25 cellular contexts compared by ENCODE assay signal in genomic region chr4:99435154-99435553, GRCh38. TPM values are rescaled to one million over a fixed set of nuclear protein-coding genes. Genes with fewer than 3 reads are reported as not detected.
"Had no signal": no experiment of that assay in that cellular context is flagged by ENCODE, and none has a peak within 500 bp of the region (broad histone marks: within the 10 kb centered on the region; RNA-seq: fewer than 3 reads in every experiment).

Gene ADH7, minus strand, starts transcription at chr4:99435342. Its CDS starts 109 bp downstream, at chr4:99435233.

- H3K27ac ChIP-seq: SJCRH30 had no signal

- H3K9me3 ChIP-seq: SJCRH30, SK-N-SH had no signal

- ATAC-seq: activated CD8-positive, alpha-beta T cell treated with anti-CD3 and anti-CD28 coated beads for 36 hours; K562; Panc1 had no signal

- H3K36me3 ChIP-seq: SJCRH30 had no signal

- DNase-seq: activated CD4-positive, alpha-beta T cell treated with anti-CD3 and anti-CD28 coated beads, Interleukin-2, amount 10 ng/mL, durations not matched to agents 24 days and 14 days; activated CD4-positive, alpha-beta T cell treated with anti-CD3 and anti-CD28 coated beads, Interleukin-2, amount 50 U/mL, for 4 hours; activated CD8-positive, alpha-beta T cell treated with anti-CD3 and anti-CD28 coated beads for 36 hours; activated gamma-delta T cell; activated naive CD4-positive, alpha-beta T cell treated with Interleukin-2 at 50 U/mL for 16 hours; activated naive CD8-positive, alpha-beta T cell treated with anti-CD3 and anti-CD28 coated beads, Interleukin-2, amount 10 ng/mL, durations not matched to agents 7 days and 5 days; activated T-cell treated with anti-CD3 and anti-CD28 coated beads, Interleukin-2, amount 50 U/mL, for 24 hours; anterior cingulate cortex; central memory CD4-positive, alpha-beta T cell; NCI-H1105; NCI-H1417 treated with DMSO at 0.1 percent for 48 hours; NCI-H187 treated with DMSO at 0.1 percent for 48 hours; NCI-H2081; NCI-H345; NCI-H524 treated with DMSO at 0.1 percent for 48 hours; SHP77; SJCRH30; SK-N-SH had no signal

- H3K27me3 ChIP-seq: SJCRH30 had no signal

- H3K4me3 ChIP-seq: K562, SJCRH30 had no signal

- H3K4me1 ChIP-seq: SJCRH30 had no signal

RNA-seq across cellular contexts. Expression of gene ADH7, which starts in this region (rescaled TPM):
- total RNA-seq: activated CD4-positive, alpha-beta T cell treated with anti-CD3 and anti-CD28 coated beads, Interleukin-2, amount 10 ng/mL, durations not matched to agents 24 days and 14 days; activated CD8-positive, alpha-beta memory T cell treated with anti-CD3 and anti-CD28 coated beads for 36 hours; activated CD8-positive, alpha-beta T cell treated with anti-CD3 and anti-CD28 coated beads for 36 hours; activated naive CD8-positive, alpha-beta T cell treated with anti-CD3 and anti-CD28 coated beads, Interleukin-2, amount 10 ng/mL, durations not matched to agents 7 days and 5 days; activated T-helper 2 cell treated with anti-CD3 and anti-CD28 coated beads, Interferon-gamma antibody, Interleukin-2, Interleukin-4, amounts not matched to agents 10 μg/mL and 5 μg/mL and 100 μg/mL, durations not matched to agents 14 hours and 24 hours and 36 hours; K562; M059J; NCI-H460; RPMI7951; SJCRH30 had no signal
- polyA plus RNA-seq: K562, SK-N-SH had no signal
